In genomic region chr11:110308071-110308470, GRCh38 we compare ENCODE assay signal across 3 cellular contexts.
TF ChIP-seq lines count a peak whose summit lies in the region.

No MANE protein-coding gene starts in this region.

TF ChIP-seq in A549, 52 proteins besides CTCF, POLR2A, EP300 and RAD21:
- TF ChIP-seq JUN (IDR thresholded peaks at IDR 0.05): no peak
- no peak for TF ChIP-seq MAX (IDR thresholded peaks at IDR 0.05)
- no peak for TF ChIP-seq NR3C1 (IDR thresholded peaks at IDR 0.05)

TF ChIP-seq in IMR-90, 13 proteins besides CTCF, POLR2A, EP300 and RAD21:
- TF ChIP-seq USF2 (IDR thresholded peaks at IDR 0.05; ENCODE audit: low read depth, low read length): no peak
- TF ChIP-seq RCOR1 (IDR thresholded peaks at IDR 0.05; ENCODE audit: insufficient replicate concordance, low read length): no peak
- TF ChIP-seq MAZ (IDR thresholded peaks at IDR 0.05; ENCODE audit: borderline replicate concordance, low read depth, low read length): no peak
- TF ChIP-seq ELK1 (IDR thresholded peaks at IDR 0.05; ENCODE audit: borderline replicate concordance, low read depth, low read length): no peak
- TF ChIP-seq MAFK (IDR thresholded peaks at IDR 0.05; ENCODE audit: low read depth, low read length): no peak
- TF ChIP-seq SMC3 (IDR thresholded peaks at IDR 0.05; ENCODE audit: low read depth, low read length): no peak
- no peak for TF ChIP-seq FOS (IDR thresholded peaks at IDR 0.05; ENCODE audit: low read depth, low read length)
- TF ChIP-seq CHD1 (IDR thresholded peaks at IDR 0.05; ENCODE audit: low read depth, low read length): no peak
- TF ChIP-seq NFE2L2 (IDR thresholded peaks at IDR 0.05; ENCODE audit: low read depth, low read length): no peak
- TF ChIP-seq BHLHE40 (IDR thresholded peaks at IDR 0.05; ENCODE audit: low read depth, low read length): no peak
- TF ChIP-seq CEBPB (IDR thresholded peaks at IDR 0.05; ENCODE audit: low read depth, low read length): no peak
- no peak for TF ChIP-seq RFX5 (IDR thresholded peaks at IDR 0.05; ENCODE audit: low read depth, low read length)
- no peak for TF ChIP-seq MXI1 (IDR thresholded peaks at IDR 0.05; ENCODE audit: borderline replicate concordance, low read depth, low read length)
TF ChIP-seq in IMR-90: peak in this region for 0.

TF ChIP-seq in K562, 482 proteins besides CTCF, POLR2A, EP300 and RAD21:
- TF ChIP-seq RBFOX2 (IDR thresholded peaks at IDR 0.05; ENCODE audit: low read depth, low read length): no peak
- no peak for TF ChIP-seq TEAD2 (tag; IDR thresholded peaks at IDR 0.05)
- TF ChIP-seq ILK (tag; IDR thresholded peaks at IDR 0.05; ENCODE audit: borderline replicate concordance, low read depth): no peak
- TF ChIP-seq ZNF263 (CRISPR knock-in tag; IDR thresholded peaks at IDR 0.05; ENCODE audit: borderline replicate concordance): no peak
- no peak for TF ChIP-seq KLF10 (CRISPR knock-in tag; IDR thresholded peaks at IDR 0.05)
- TF ChIP-seq ETS2 (tag; IDR thresholded peaks at IDR 0.05; ENCODE audit: borderline replicate concordance, poor library complexity, severe bottlenecking): no peak
- TF ChIP-seq MGA (IDR thresholded peaks at IDR 0.05): no peak
- no peak for TF ChIP-seq LEF1 (IDR thresholded peaks at IDR 0.05)
- no peak for TF ChIP-seq MECOM (CRISPR knock-in tag; IDR thresholded peaks at IDR 0.05)
- TF ChIP-seq NR1H2 (CRISPR knock-in tag; IDR thresholded peaks at IDR 0.05): no peak
- no peak for TF ChIP-seq ARID2 (IDR thresholded peaks at IDR 0.05)
- TF ChIP-seq SREBF2 (CRISPR knock-in tag; IDR thresholded peaks at IDR 0.05): no peak
- no peak for TF ChIP-seq FIP1L1 (IDR thresholded peaks at IDR 0.05; ENCODE audit: low read depth, low read length, poor library complexity, severe bottlenecking)
- no peak for TF ChIP-seq AFF1 (IDR thresholded peaks at IDR 0.05; ENCODE audit: low read depth in 1 of 2, partially characterized antibody in 2 of 2)
- no peak for TF ChIP-seq ZNF444 (CRISPR knock-in tag; IDR thresholded peaks at IDR 0.05)
- TF ChIP-seq KLF16 (IDR thresholded peaks at IDR 0.05): no peak
- no peak for TF ChIP-seq TEAD1 (CRISPR knock-in tag; IDR thresholded peaks at IDR 0.05)
- TF ChIP-seq ZNF79 (CRISPR knock-in tag; IDR thresholded peaks at IDR 0.05; ENCODE audit: low read depth): no peak
- no peak for TF ChIP-seq E2F1 (CRISPR knock-in tag; IDR thresholded peaks at IDR 0.05)
